14 cellular contexts compared by ENCODE assay signal in the genomic region with DNA sequence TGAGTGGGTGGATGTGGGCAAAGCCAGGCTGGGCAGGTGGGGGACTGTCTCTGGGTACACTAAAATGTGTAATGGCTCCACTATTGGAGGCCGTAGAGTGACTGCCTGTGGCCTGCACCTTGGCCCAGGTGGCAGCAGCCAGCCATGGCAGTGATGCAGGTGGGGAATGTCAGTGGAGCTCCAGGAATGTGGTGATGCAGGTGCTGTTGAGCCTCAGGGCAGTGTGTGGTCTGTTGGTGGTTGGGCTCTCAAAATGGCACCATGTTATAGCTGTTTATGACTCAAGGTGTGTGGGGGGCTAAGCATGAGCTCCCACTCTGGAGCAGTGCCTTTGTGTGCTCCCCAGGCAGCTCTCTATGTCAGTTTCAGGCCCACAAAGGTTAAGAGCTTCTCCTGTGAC. TPM values are rescaled to one million over a fixed set of nuclear protein-coding genes. Genes with fewer than 3 reads are reported as not detected.
DNase-seq lines count a peak whose midpoint lies in the region; ATAC-seq and TF ChIP-seq lines count a peak whose summit lies in the region.
"Had no signal": no experiment of that assay in that cellular context is flagged by ENCODE, and none has a peak within 500 bp of the region (broad histone marks: within the 10 kb centered on the region; RNA-seq: fewer than 3 reads in every experiment).

No MANE protein-coding gene starts in this region.

- H3K27me3 ChIP-seq in H9 (ENCODE audit: insufficient read depth, low read length) (no peaks in the 10 kb centered on the region), foreskin keratinocyte (no peaks in the 10 kb centered on the region), mesendoderm (ENCODE audit: insufficient read depth, low read length, poor library complexity) (no peaks in the 10 kb centered on the region)
- H3K27me3 ChIP-seq: BLaER1 treated with 17β-estradiol and CSF1 and Interleukin-3, amounts not matched to agents 10 nM and 100 nM had no signal

- ATAC-seq in foreskin keratinocyte (peak; percentile 41), Right ventricle myocardium superior (ENCODE audit: poor library complexity) (no peak), left colon (no peak)
- ATAC-seq: CD8-positive, alpha-beta T cell; GM12878 had no signal

- no peak overlapping the region for H3K56ac ChIP-seq in H9 (ENCODE audit: insufficient read length, low read depth, low read length)
- no peak overlapping the region for H3K56ac ChIP-seq in mesendoderm (ENCODE audit: low read length)

- TF ChIP-seq CTCF in H9 (conservative IDR thresholded peaks at IDR 0.05): no peak
- no peak for TF ChIP-seq CTCF in foreskin keratinocyte (conservative IDR thresholded peaks at IDR 0.05)

- H3K27me3 Mint-ChIP-seq in H9 (ENCODE audit: low read depth): no peaks in the 10 kb centered on the region; the same call in 1 of the 2 replicates

- H3K4me3 ChIP-seq in mesendoderm (ENCODE audit: low read length): no peak overlapping the region
- H3K4me3 ChIP-seq: BLaER1 treated with 17β-estradiol and CSF1 and Interleukin-3, amounts not matched to agents 10 nM and 100 nM; GM12878 had no signal

- H2AFZ ChIP-seq in H9 (ENCODE audit: low read length): no peak overlapping the region

- intact Hi-C loops in Right ventricle myocardium superior (cut with DNase I) (no loop called here), left colon (cut with DNase I, micrococcal nuclease) (no loop called here)

- no peak overlapping the region for H2BK15ac ChIP-seq in H9 (ENCODE audit: low read depth, low read length)
- no peak overlapping the region for H2BK15ac ChIP-seq in mesendoderm (replicated peaks; ENCODE audit: low read depth)

- no peaks in the 10 kb centered on the region for H3K36me3 Mint-ChIP-seq in H9 (ENCODE audit: insufficient read depth in 1 of 3, low read depth in 3 of 3)
- H3K36me3 Mint-ChIP-seq: CD8-positive, alpha-beta T cell had no signal

- no peak overlapping the region for H2BK12ac ChIP-seq in H9 (ENCODE audit: insufficient read length, low read depth, low read length)

- no peaks in the 10 kb centered on the region for H3K4me1 ChIP-seq in H9 (ENCODE audit: insufficient read depth, low read length)
- no peaks in the 10 kb centered on the region for H3K4me1 ChIP-seq in foreskin keratinocyte
- H3K4me1 ChIP-seq in mesendoderm (ENCODE audit: control insufficient read depth, low read depth, low read length): no peaks in the 10 kb centered on the region
- H3K4me1 ChIP-seq: BLaER1 treated with 17β-estradiol and CSF1 and Interleukin-3, amounts not matched to agents 10 nM and 100 nM had no signal

- H3K18ac ChIP-seq in H9 (ENCODE audit: insufficient read length, low read depth, low read length): no peak overlapping the region
- H3K18ac ChIP-seq in mesendoderm (ENCODE audit: low read length): no peak overlapping the region

- H3K4me2 ChIP-seq in H9 (ENCODE audit: insufficient read depth, insufficient read length, low read length) (no peak overlapping the region), mesendoderm (ENCODE audit: low read length) (no peak overlapping the region)
- H3K4me2 ChIP-seq: BLaER1 treated with 17β-estradiol and CSF1 and Interleukin-3, amounts not matched to agents 10 nM and 100 nM had no signal

- H2BK5ac ChIP-seq in H9 (ENCODE audit: insufficient read length, low read length): no peak overlapping the region
- no peak overlapping the region for H2BK5ac ChIP-seq in mesendoderm (ENCODE audit: low read length)

- no peaks in the 10 kb centered on the region for H3K4me1 Mint-ChIP-seq in H9
- H3K4me1 Mint-ChIP-seq: B cell had no signal

- WGBS in H9 (ENCODE audit: extremely low coverage, insufficient read length, low lambda C conversion rate): no CpG with 5 or more reads among the region's 1 CpG
- no CpG with 5 or more reads among the region's 1 CpG for WGBS in mesendoderm (ENCODE audit: extremely low coverage, insufficient coverage, low lambda C conversion rate)

- H3K36me3 ChIP-seq in mesendoderm (ENCODE audit: control insufficient read depth, insufficient read depth, low read length): no peaks in the 10 kb centered on the region
- H3K36me3 ChIP-seq: BLaER1 treated with 17β-estradiol and CSF1 and Interleukin-3, amounts not matched to agents 10 nM and 100 nM had no signal

- H3K4me3 Mint-ChIP-seq in H9: no peak overlapping the region
- H3K4me3 Mint-ChIP-seq: B cell; CD8-positive, alpha-beta T cell had no signal

- H3K9me3 ChIP-seq in H9 (ENCODE audit: control insufficient read depth, low read depth, low read length): no peaks in the 10 kb centered on the region

- H3K9ac ChIP-seq in H9 (ENCODE audit: extremely low read depth, insufficient read length, low read length) (no peak overlapping the region), mesendoderm (ENCODE audit: low read length) (no peak overlapping the region)
- H3K9ac ChIP-seq: BLaER1 treated with 17β-estradiol and CSF1 and Interleukin-3, amounts not matched to agents 10 nM and 100 nM had no signal

- H3K79me1 ChIP-seq in H9 (ENCODE audit: insufficient read depth, low read depth, low read length, poor library complexity, severe bottlenecking) (no peaks in the 10 kb centered on the region), mesendoderm (ENCODE audit: low read length) (no peaks in the 10 kb centered on the region)

- no peak overlapping the region for H3T11ph ChIP-seq in H9 (ENCODE audit: low read length)

- no peak overlapping the region; the same call in 1 of the 2 replicates for H3K14ac ChIP-seq in H9 (ENCODE audit: insufficient read depth, low read length)

- H3K27ac ChIP-seq in H9 (ENCODE audit: insufficient read length, low read depth, low read length) (no peak overlapping the region), foreskin keratinocyte (no peak overlapping the region), mesendoderm (ENCODE audit: low read depth, low read length) (no peak overlapping the region)
- H3K27ac ChIP-seq: BLaER1 treated with 17β-estradiol and CSF1 and Interleukin-3, amounts not matched to agents 10 nM and 100 nM had no signal

- H4K8ac ChIP-seq in H9 (replicated peaks; ENCODE audit: insufficient read length, low read depth, low read length) (no peak overlapping the region), mesendoderm (ENCODE audit: low read depth, low read length) (no peak overlapping the region)

- H3K79me2 ChIP-seq in H9 (ENCODE audit: insufficient read depth, low read length): no peaks in the 10 kb centered on the region
- no peaks in the 10 kb centered on the region for H3K79me2 ChIP-seq in mesendoderm (ENCODE audit: control insufficient read depth, insufficient read depth, low read length)

- no peaks in the 10 kb centered on the region; a peak in 1 of 5 replicates for H3K9me3 Mint-ChIP-seq in H9
- H3K9me3 Mint-ChIP-seq: CD8-positive, alpha-beta T cell had no signal

- H4K5ac ChIP-seq in H9 (ENCODE audit: insufficient read length, low read depth, low read length): no peak overlapping the region
- H4K5ac ChIP-seq in mesendoderm (ENCODE audit: low read length): no peak overlapping the region

- H3K4ac ChIP-seq in H9 (ENCODE audit: low read depth, low read length) (no peak overlapping the region), mesendoderm (ENCODE audit: low read depth, low read length) (no peak overlapping the region)

- DNase-seq in H9: peak; percentile 40
- DNase-seq in foreskin keratinocyte: peak in 1 of 2 donors; percentile 11
- DNase-seq in mesendoderm: peak; percentile 47
- DNase-seq in mucosa of gallbladder (ENCODE audit: low spot score): no peak
- no peak for DNase-seq in Right ventricle myocardium superior
- no peak for DNase-seq in left colon
- DNase-seq: Calu3; CD8-positive, alpha-beta T cell; DMS79 treated with DMSO at 0.1 percent for 48 hours; HCEC 1CT; IMR-90 had no signal

- H4K91ac ChIP-seq in H9 (ENCODE audit: insufficient read length, low read depth, low read length): no peak overlapping the region

- H2AK5ac ChIP-seq in H9 (ENCODE audit: insufficient read length, low read length) (no peak overlapping the region), mesendoderm (ENCODE audit: low read length) (no peak overlapping the region)

- H4K20me1 ChIP-seq in H9 (ENCODE audit: control insufficient read depth, insufficient read depth, insufficient read length): no peaks in the 10 kb centered on the region
- H4K20me1 ChIP-seq: BLaER1 treated with 17β-estradiol and CSF1 and Interleukin-3, amounts not matched to agents 10 nM and 100 nM had no signal

- peak overlapping the region in 1 of 3 experiments; percentile 42; a peak in 1 of 7 replicates for H3K27ac Mint-ChIP-seq in H9
- H3K27ac Mint-ChIP-seq: B cell; CD8-positive, alpha-beta T cell had no signal

- H3K23ac ChIP-seq in H9 (ENCODE audit: insufficient read length, low read depth, low read length): no peak overlapping the region
- H3K23ac ChIP-seq in mesendoderm (ENCODE audit: low read length): no peak overlapping the region

- H2BK120ac ChIP-seq in H9 (ENCODE audit: low read depth, low read length, poor library complexity, severe bottlenecking) (no peak overlapping the region), mesendoderm (ENCODE audit: low read depth, low read length) (no peak overlapping the region)

- H3K23me2 ChIP-seq in H9 (ENCODE audit: insufficient read length, low read depth, low read length, poor library complexity, severe bottlenecking): no peaks in the 10 kb centered on the region

- no peak overlapping the region for H2BK20ac ChIP-seq in H9 (ENCODE audit: low read depth, low read length, poor library complexity, severe bottlenecking)

RNA-seq across cellular contexts. Expression of a gene that starts 40.2 kb away (rescaled TPM):
- total RNA-seq in H9 (2021) (35.9 and 43.3 TPM in 2 replicates), foreskin keratinocyte (52.5 and 53.4 TPM in 2 replicates), mucosa of gallbladder (31.9 TPM), Right ventricle myocardium superior (20.1 TPM), left colon (10 to 100 TPM; 20.0 to 26.0 TPM)
- polyA plus RNA-seq in foreskin keratinocyte: 41.8 and 45.9 TPM in 2 replicates
- polyA plus RNA-seq in mesendoderm (2013, experiment 1 of 2): 93.8 TPM
- 92.8 TPM for polyA plus RNA-seq in mesendoderm (2013, experiment 2 of 2)

Comparison
In these comparisons a context has a peak if more than half of its experiments do, and no peak if none do; other contexts are left out.
1. DNase-seq: peak in H9 (single experiment) and mesendoderm (single experiment); none in mucosa of gallbladder (single experiment), Right ventricle myocardium superior (single experiment) and left colon (0 of 2).